Comparison of ENCODE assay signal across 1 cellular context in genomic region chr16:57797526-57798266, GRCh38.
TF ChIP-seq lines count a peak whose summit lies in the region.

No MANE protein-coding gene starts in this region.

TF ChIP-seq in GM23338, 12 proteins besides CTCF, POLR2A, EP300 and RAD21 (continued from another document):
- TF ChIP-seq ZNF462 (CRISPR knock-in tag; IDR thresholded peaks at IDR 0.05) (no peak), STAT1 (IDR thresholded peaks at IDR 0.05; ENCODE audit: unreplicated experiment) (no peak), CREB1 (CRISPR knock-in tag; IDR thresholded peaks at IDR 0.05; ENCODE audit: low read depth) (no peak), ETS1 (IDR thresholded peaks at IDR 0.05) (no peak)
